20 cellular contexts compared by ENCODE assay signal in genomic region chr6:63094947-63095346, GRCh38.
"Had no signal": no experiment of that assay in that cellular context is flagged by ENCODE, and none has a peak within 500 bp of the region (broad histone marks: within the 10 kb centered on the region; RNA-seq: fewer than 3 reads in every experiment).

No MANE protein-coding gene starts in this region.

- H3K4me2 ChIP-seq: SK-N-SH had no signal

- H3K27me3 Mint-ChIP-seq: T-cell had no signal

- H3K27ac ChIP-seq: RWPE1 had no signal

- H3K9ac ChIP-seq: SK-N-SH had no signal

- H3K4me1 Mint-ChIP-seq: T-cell had no signal

- H3K36me3 Mint-ChIP-seq: T-cell had no signal

- H3K4me3 Mint-ChIP-seq: T-cell had no signal

- H3K27ac Mint-ChIP-seq: T-cell had no signal

- H3K9me3 ChIP-seq: SK-N-SH had no signal

- DNase-seq: KBM-7, MV-4-11, NCI-H1048, NCI-H1105, NCI-H1417 treated with DMSO at 0.1 percent for 48 hours, NCI-H146, NCI-H1694 treated with DMSO at 0.1 percent for 48 hours, NCI-H1930, NCI-H2081, NCI-H2107, NCI-H2171, NCI-H345, NCI-H446 treated with DMSO at 0.1 percent for 48 hours, NCI-H510A treated with DMSO at 0.1 percent for 48 hours, NCI-H526, SHP77, SK-N-SH, SW 1271, T-cell had no signal
